ENCODE assay signal across 10 cellular contexts in genomic region chr5:172660974-172661373, GRCh38. TPM values are rescaled to one million over a fixed set of nuclear protein-coding genes. Genes with fewer than 3 reads are reported as not detected.
DNase-seq lines count a peak whose midpoint lies in the region; ATAC-seq, FAIRE-seq and TF ChIP-seq lines count a peak whose summit lies in the region.
"Had no signal": no experiment of that assay in that cellular context is flagged by ENCODE, and none has a peak within 500 bp of the region (broad histone marks: within the 10 kb centered on the region; RNA-seq: fewer than 3 reads in every experiment).

No MANE protein-coding gene starts in this region.

- in situ Hi-C loops in HepG2 (cut with HindIII; ENCODE audit: extremely low pct_ligation_motif_present, low pct_unique_long_range_greater_than_20kb) = no loop called here

- peak overlapping the region; percentile 67; the same call in 1 of the 2 replicates for H3K9ac ChIP-seq in HepG2 (ENCODE audit: insufficient read depth, low read depth, low read length)

- H3K9me3 ChIP-seq in ascending aorta (peaks cover 0 to 1% of the 10 kb centered on the region in 2 donors), HepG2 (ENCODE audit: low read length) (no peaks in the 10 kb centered on the region), sigmoid colon (no peaks in the 10 kb centered on the region)

- ATAC-seq in HepG2 (no peak), HG03460 (IDR thresholded peaks at IDR 0.05; ENCODE audit: unreplicated experiment) (no peak)
- no peak for ATAC-seq in activated T-helper 17 cell treated with anti-CD3 and anti-CD28 coated beads, Interleukin-2, amount 50 U/mL, for 72 hours (replicated peaks)

- H3K4me3 ChIP-seq in ascending aorta (no peak overlapping the region), HepG2 (replicated peaks in 1 of 3; ENCODE audit: insufficient read depth in 1 of 3, low read depth in 2 of 3, low read length in 3 of 3) (peak overlapping the region in 2 of 3 experiments; percentile 20 to 67; a peak in 1 of 6 replicates), sigmoid colon (no peak overlapping the region)

- POLR2A ChIA-PET in HepG2 (lab: Yijun Ruan, JAX) = interaction anchor here (1.0 to 1.6 kb wide), 6 partner anchors 12 to 298 kb away, joined by 3 to 5 read pairs (median 4); partner anchors contain the start of gene RPL26L1
- POLR2A ChIA-PET in GM10248 (lab: Yijun Ruan, JAX) = no interaction called here

- no peak for TF ChIP-seq RAD21 in HepG2 (CRISPR knock-in tag; IDR thresholded peaks at IDR 0.05)

- DNase-seq in ascending aorta (ENCODE audit: low spot score in 2 of 2) (no peak), HepG2 (ENCODE audit: low spot score) (no peak), sigmoid colon (peak; percentile 50), C1 segment of cervical spinal cord (lab: John Stamatoyannopoulos, UW) (no peak), GM10248 (ENCODE audit: extremely low spot score) (no peak)
- DNase-seq: activated naive CD4-positive, alpha-beta T cell; MM.1S had no signal

- no TSS peak for BruUV-seq in HepG2 (replicated peaks; lab: Mats Ljungman, UMichigan)

- no peak overlapping the region for H3K4me3 Mint-ChIP-seq in activated T-helper 17 cell treated with anti-CD3 and anti-CD28 coated beads, Interleukin-2, amount 50 U/mL, for 72 hours

- H3K4me2 ChIP-seq in HepG2 (ENCODE audit: low read depth, low read length) = peak overlapping the region; percentile 84

- no peaks in the 10 kb centered on the region for H3K79me2 ChIP-seq in HepG2 (ENCODE audit: insufficient read depth, low read length)

- TF ChIP-seq POLR2A in HepG2 (IDR thresholded peaks at IDR 0.05; ENCODE audit: insufficient read depth in 1 of 2, low read depth in 2 of 2, low read length in 2 of 2) = no peak
- no peak for TF ChIP-seq POLR2A in sigmoid colon (IDR thresholded peaks at IDR 0.05)

- H4K20me1 ChIP-seq in HepG2 (ENCODE audit: insufficient read depth, low read length) = no peaks in the 10 kb centered on the region

- H3K9me3 Mint-ChIP-seq in activated T-helper 17 cell treated with anti-CD3 and anti-CD28 coated beads, Interleukin-2, amount 50 U/mL, for 72 hours = peaks cover 3% of the 10 kb centered on the region

- TF ChIP-seq EP300 in HepG2 (IDR thresholded peaks at IDR 0.05; ENCODE audit: low read depth in 2 of 2, low read length in 2 of 2) (no peak), HepG2 (CRISPR knock-in tag; IDR thresholded peaks at IDR 0.05; ENCODE audit: borderline replicate concordance) (no peak), sigmoid colon (IDR thresholded peaks at IDR 0.05) (no peak)

- H2AFZ ChIP-seq in HepG2 (ENCODE audit: low read length) = no peak overlapping the region

- H3K4me1 ChIP-seq in ascending aorta (peaks cover 10 to 19% of the 10 kb centered on the region in 2 donors), HepG2 (ENCODE audit: insufficient read depth, low read length) (peaks cover 47% of the 10 kb centered on the region), sigmoid colon (peaks cover 0 to 96% (median 94%) of the 10 kb centered on the region in 4 donors)

- H3K27me3 Mint-ChIP-seq in activated T-helper 17 cell treated with anti-CD3 and anti-CD28 coated beads, Interleukin-2, amount 50 U/mL, for 72 hours = peaks cover 3% of the 10 kb centered on the region

- TF ChIP-seq CTCF in 22Rv1 (IDR thresholded peaks at IDR 0.05) (no peak), ascending aorta (IDR thresholded peaks at IDR 0.05) (no peak), HepG2 (CRISPR knock-in tag; IDR thresholded peaks at IDR 0.05) (no peak), sigmoid colon (IDR thresholded peaks at IDR 0.05) (no peak), GM10248 (IDR thresholded peaks at IDR 0.05; ENCODE audit: control extremely low read depth, extremely low read depth, low read depth, missing control alignments) (no peak)

- H3K27ac ChIP-seq in 22Rv1 (peak overlapping the region; percentile 55; the same call in 1 of the 2 replicates), ascending aorta (peak overlapping the region; percentile 78 to 83), HepG2 (ENCODE audit: extremely low read length, insufficient read depth, low read length) (peak overlapping the region; percentile 93), sigmoid colon (peak overlapping the region; percentile 83 to 99 (median 92))

- FAIRE-seq in HepG2 (lab: Jason Lieb, UNC) = no peak

- intact Hi-C loops in ascending aorta (cut with DNase I) (no loop called here), HepG2 (cut with micrococcal nuclease; ENCODE audit: unreplicated experiment) (loop anchor here (1.0 to 2.0 kb wide), 2 partner anchors 36 to 182 kb away; no protein-coding TSS in a partner anchor), sigmoid colon (cut with DNase I) (no loop called here)

- H3K27me3 ChIP-seq in ascending aorta (no peaks in the 10 kb centered on the region), HepG2 (ENCODE audit: control insufficient read depth in 1 of 2, insufficient read depth in 2 of 2, low read length in 2 of 2) (0 out of 5 replicates have a peak, but pooled peaks cover 0 to 3% of the 10 kb centered on the region in 2 experiments), sigmoid colon (no peaks in the 10 kb centered on the region)

- no peak overlapping the region for H3K27ac Mint-ChIP-seq in activated T-helper 17 cell treated with anti-CD3 and anti-CD28 coated beads, Interleukin-2, amount 50 U/mL, for 72 hours

- WGBS in HepG2 (ENCODE audit: low lambda C conversion rate) = 55% methylated on average over 3 of the region's 3 CpGs
- 82 to 95% methylated on average over 3 of the region's 3 CpGs for WGBS in sigmoid colon, 2 donors

- no peaks in the 10 kb centered on the region for H3K36me3 Mint-ChIP-seq in activated T-helper 17 cell treated with anti-CD3 and anti-CD28 coated beads, Interleukin-2, amount 50 U/mL, for 72 hours (ENCODE audit: low read depth)

- no peaks in the 10 kb centered on the region for H3K4me1 Mint-ChIP-seq in activated T-helper 17 cell treated with anti-CD3 and anti-CD28 coated beads, Interleukin-2, amount 50 U/mL, for 72 hours

- no peaks in the 10 kb centered on the region for H3K36me3 ChIP-seq in ascending aorta
- no peaks in the 10 kb centered on the region for H3K36me3 ChIP-seq in HepG2 (replicated peaks in 1 of 2; ENCODE audit: control insufficient read depth in 1 of 2, insufficient read depth in 2 of 2, low read length in 2 of 2)
- no peaks in the 10 kb centered on the region for H3K36me3 ChIP-seq in sigmoid colon

- CTCF ChIA-PET in HepG2 (lab: Yijun Ruan, JAX; ENCODE audit: low intra/inter-chr PET ratio, low total read pairs) = no interaction called here
- CTCF ChIA-PET in GM10248 (lab: Yijun Ruan, JAX) = no interaction called here

TF ChIP-seq in HepG2, 621 proteins besides CTCF, POLR2A, EP300 and RAD21 (continues in another document):
- TF ChIP-seq PAXIP1 (CRISPR knock-in tag; conservative IDR thresholded peaks at IDR 0.05) (no peak), PPARG (CRISPR knock-in tag; conservative IDR thresholded peaks at IDR 0.05) (peak; percentile 53; the same call in 1 of the 2 replicates)

RNA-seq across cellular contexts. Expression of gene NEURL1B, which starts 19.9 kb away (rescaled TPM):
- total RNA-seq in ascending aorta (131 TPM), HepG2 (2016; rRNA removed; fragmentation: Illumina TruSeq; extraction: Trizol) (0.09 and 0.11 TPM in 2 replicates), sigmoid colon (10 to 100 TPM; 32.9 to 53.2 (median 45.6) TPM)
- total RNA-seq in HepG2 (2016; cell fraction: cytosol; rRNA removed; fragmentation: Illumina TruSeq; extraction: Trizol; ENCODE audit: low read depth) = not detected in 2 replicates
- total RNA-seq in HepG2 (2016; cell fraction: insoluble cytoplasmic fraction; rRNA removed; fragmentation: Illumina TruSeq; extraction: Trizol) = 0.03 and 0.13 TPM in 2 replicates
- 0.03 TPM in 2 replicates for total RNA-seq in HepG2 (2016; cell fraction: membrane; rRNA removed; fragmentation: Illumina TruSeq; extraction: Trizol)
- 0.09 TPM in 1 of 2 replicates, not detected in the other for total RNA-seq in HepG2 (2016; cell fraction: nucleus; rRNA removed; fragmentation: Illumina TruSeq; extraction: Trizol)
- polyA plus RNA-seq in HepG2 (2011; rRNA removed) (0.13 and 0.14 TPM in 2 replicates), sigmoid colon (10 to 100 TPM; 12.6 to 29.6 (median 26.6) TPM)
- polyA plus RNA-seq in HepG2 (2011; cell fraction: cytosol; rRNA removed) = 0.09 and 0.15 TPM in 2 replicates
- 0.28 and 0.82 TPM in 2 replicates for polyA plus RNA-seq in HepG2 (2011; cell fraction: nucleus; rRNA removed)
- polyA plus RNA-seq in HepG2 (2012) = 0.20 and 0.31 TPM in 2 replicates
- polyA plus RNA-seq in HepG2 (2016; cell fraction: cytosol; fragmentation: Illumina TruSeq; extraction: Trizol; ENCODE audit: low read depth) = 0.02 and 0.08 TPM in 2 replicates
- polyA plus RNA-seq in HepG2 (2016; cell fraction: insoluble cytoplasmic fraction; fragmentation: Illumina TruSeq; extraction: Trizol; ENCODE audit: low read depth) = 0.03 and 0.09 TPM in 2 replicates
- 0.06 TPM in 1 of 2 replicates, not detected in the other for polyA plus RNA-seq in HepG2 (2016; cell fraction: membrane; fragmentation: Illumina TruSeq; extraction: Trizol; ENCODE audit: low read depth)
- 0.14 TPM in 1 of 2 replicates, not detected in the other for polyA plus RNA-seq in HepG2 (2016; cell fraction: nucleus; fragmentation: Illumina TruSeq; extraction: Trizol; ENCODE audit: insufficient read depth, low read depth)
- 0.14 and 1.5 TPM in 2 replicates for polyA minus RNA-seq in HepG2 (2011; rRNA and poly(A)+ RNA removed; ENCODE audit: low replicate concordance)
- polyA minus RNA-seq in HepG2 (2011; cell fraction: cytosol; rRNA and poly(A)+ RNA removed) = 0.09 and 0.20 TPM in 2 replicates
- 0.13 and 0.25 TPM in 2 replicates for polyA minus RNA-seq in HepG2 (2011; cell fraction: nucleus; rRNA and poly(A)+ RNA removed)
- 1 to 10 TPM in 1 of 2 donors, under 1 TPM in 1; 0.52 to 1.2 TPM for total RNA-seq in activated T-helper 17 cell treated with anti-CD3 and anti-CD28 coated beads, Interleukin-2, amount 50 U/mL, for 72 hours

Comparison
In these comparisons a context has a peak if more than half of its experiments do, and no peak if none do; other contexts are left out.
1. H3K4me3 ChIP-seq: peak in HepG2 (2 of 3); none in ascending aorta (0 of 2) and sigmoid colon (0 of 4).
2. RNA of gene NEURL1B, which starts 19.9 kb away (total RNA-seq): 131 TPM in ascending aorta (single experiment) and 32.9 to 53.2 TPM in sigmoid colon; 0.52 to 1.2 TPM in activated T-helper 17 cell treated with anti-CD3 and anti-CD28 coated beads, Interleukin-2, amount 50 U/mL, for 72 hours and 0.03 to 0.13 TPM in HepG2; every median in the first group is over 10 times any median in the second.
3. Peak in every context shown above with its lines, with median percentiles within 50 percentile points of each other: H3K27ac ChIP-seq.